In genomic region chr6:108896111-108896661, GRCh38 we compare ENCODE assay signal across 9 cellular contexts. TPM values are rescaled to one million over a fixed set of nuclear protein-coding genes. Genes with fewer than 3 reads are reported as not detected.
DNase-seq lines count a peak whose midpoint lies in the region; ATAC-seq and TF ChIP-seq lines count a peak whose summit lies in the region.
"Had no signal": no experiment of that assay in that cellular context is flagged by ENCODE, and none has a peak within 500 bp of the region (broad histone marks: within the 10 kb centered on the region; RNA-seq: fewer than 3 reads in every experiment).

No MANE protein-coding gene starts in this region.

- H3K4me1 Mint-ChIP-seq in activated T-cell treated with anti-CD3 and anti-CD28 coated beads, Interleukin-2, amount 50 U/mL, for 72 hours (ENCODE audit: low read depth) = peaks cover 28% of the 10 kb centered on the region
- peaks cover 16 to 49% (median 37%) of the 10 kb centered on the region in 3 donors for H3K4me1 Mint-ChIP-seq in T-cell

- CTCF ChIA-PET in T-cell (lab: Charles Lee) = interaction anchor here in 1 of 2 donors (0.8 to 1.3 kb wide), 2 partner anchors 30 to 180 kb away, joined by 3 read pairs; no protein-coding TSS in a partner anchor

- H3K4me1 ChIP-seq in stomach = peaks cover 10 to 43% (median 32%) of the 10 kb centered on the region in 4 donors

- no peak overlapping the region for H3K4me3 ChIP-seq in stomach

- H3K36me3 Mint-ChIP-seq in activated T-cell treated with anti-CD3 and anti-CD28 coated beads, Interleukin-2, amount 50 U/mL, for 72 hours (ENCODE audit: insufficient read depth in 2 of 2) = no peaks in the 10 kb centered on the region
- peaks cover 4% of the 10 kb centered on the region for H3K36me3 Mint-ChIP-seq in T-cell

- ATAC-seq in activated T-cell treated with anti-CD3 and anti-CD28 coated beads, Interleukin-2, amount 50 U/mL, for 72 hours (replicated peaks in 1 of 2) = peak in 1 of 2 donors; percentile 73
- ATAC-seq in T-cell (replicated peaks in 1 of 4) = peak; percentile 43 to 85 (median 69)
- ATAC-seq in GM19455 (IDR thresholded peaks at IDR 0.05; ENCODE audit: unreplicated experiment) = no peak

- H3K27ac Mint-ChIP-seq in activated T-cell treated with anti-CD3 and anti-CD28 coated beads, Interleukin-2, amount 50 U/mL, for 72 hours = peak overlapping the region; percentile 92
- peak overlapping the region; percentile 89 to 98 for H3K27ac Mint-ChIP-seq in T-cell
- H3K27ac Mint-ChIP-seq: stimulated activated naive CD8-positive, alpha-beta T cell treated with anti-CD3 and anti-CD28 coated beads, Interleukin-15, Interleukin-2, amounts not matched to agents 100 ng/mL and 50 ng/mL, for 24 hours had no signal

- WGBS in stomach, 5 donors = 41 to 53% (median 48%) methylated on average over 3 of the region's 3 CpGs

- no peaks in the 10 kb centered on the region for H3K27me3 ChIP-seq in stomach

- TF ChIP-seq POLR2A in stomach (IDR thresholded peaks at IDR 0.05) = no peak

- POLR2A ChIA-PET in T-cell (lab: Charles Lee) = interaction anchor here in 1 of 2 donors (0.7 kb wide), 1 partner anchor 49 kb away, joined by 3 read pairs; no protein-coding TSS in a partner anchor

- peaks cover 6% of the 10 kb centered on the region for H3K27me3 Mint-ChIP-seq in activated T-cell treated with anti-CD3 and anti-CD28 coated beads, Interleukin-2, amount 50 U/mL, for 72 hours (ENCODE audit: low read depth)
- no peaks in the 10 kb centered on the region for H3K27me3 Mint-ChIP-seq in T-cell
- H3K27me3 Mint-ChIP-seq: stimulated activated naive CD8-positive, alpha-beta T cell treated with anti-CD3 and anti-CD28 coated beads, Interleukin-15, Interleukin-2, amounts not matched to agents 100 ng/mL and 50 ng/mL, for 24 hours had no signal

- TF ChIP-seq CTCF in stomach (IDR thresholded peaks at IDR 0.05) = no peak

- TF ChIP-seq EP300 in stomach (IDR thresholded peaks at IDR 0.05) = no peak

- H3K36me3 ChIP-seq in stomach = no peaks in the 10 kb centered on the region

- peak overlapping the region; percentile 35 to 77 (median 63) for H3K27ac ChIP-seq in stomach

- DNase-seq in activated T-cell treated with anti-CD3 and anti-CD28 coated beads, Interleukin-2, amount 50 U/mL, for 72 hours = no peak
- no peak for DNase-seq in activated T-cell treated with anti-CD3 and anti-CD28 coated beads for 4 hours
- no peak for DNase-seq in T-cell
- peak; percentile 36 for DNase-seq in foreskin melanocyte
- DNase-seq in stomach = no peak
- DNase-seq in NCI-H526 treated with DMSO at 0.1 percent for 48 hours (lab: John Stamatoyannopoulos, UW) = no peak
- no peak for DNase-seq in stimulated activated CD4-positive, alpha-beta T cell treated with anti-CD3 and anti-CD28 coated beads, Interleukin-12 subunit alpha, Interleukin-12 subunit beta, amount 100 ng/mL, for 4 hours

- H3K9me3 Mint-ChIP-seq in activated T-cell treated with anti-CD3 and anti-CD28 coated beads, Interleukin-2, amount 50 U/mL, for 72 hours = no peaks in the 10 kb centered on the region
- H3K9me3 Mint-ChIP-seq in T-cell = no peaks in the 10 kb centered on the region
- H3K9me3 Mint-ChIP-seq: stimulated activated naive CD8-positive, alpha-beta T cell treated with anti-CD3 and anti-CD28 coated beads, Interleukin-15, Interleukin-2, amounts not matched to agents 100 ng/mL and 50 ng/mL, for 24 hours had no signal

- H3K9me3 ChIP-seq in stomach = no peaks in the 10 kb centered on the region

- intact Hi-C loops in stomach (cut with DNase I; ENCODE audit: low total_unique reads) = no loop called here

- H3K4me3 Mint-ChIP-seq in activated T-cell treated with anti-CD3 and anti-CD28 coated beads, Interleukin-2, amount 50 U/mL, for 72 hours = peak overlapping the region in 1 of 2 donors; percentile 79
- H3K4me3 Mint-ChIP-seq in T-cell = peak overlapping the region; percentile 44 to 69 (median 62)
- H3K4me3 Mint-ChIP-seq: stimulated activated naive CD8-positive, alpha-beta T cell treated with anti-CD3 and anti-CD28 coated beads, Interleukin-15, Interleukin-2, amounts not matched to agents 100 ng/mL and 50 ng/mL, for 24 hours had no signal

RNA-seq across cellular contexts. Expression of gene ARMC2, which starts 48.0 kb away (rescaled TPM):
- total RNA-seq in activated T-cell treated with anti-CD3 and anti-CD28 coated beads, Interleukin-2, amount 50 U/mL, for 72 hours = 1 to 10 TPM; 2.2 to 2.9 TPM
- 1 to 10 TPM; 6.4 to 10.0 (median 8.1) TPM for total RNA-seq in T-cell
- 10 to 100 TPM in 1 of 5 donors, 1 to 10 TPM in 3, not detected in 1; 2.3 to 13.4 (median 4.0) TPM for total RNA-seq in stomach
- polyA plus RNA-seq in stomach = 1 to 10 TPM in 2 of 3 donors, under 1 TPM in 1; 0.46 to 1.7 (median 1.1) TPM
